ENCODE assay signal across 27 cellular contexts in genomic region chr1:58966917-58967733, GRCh38.
A peak's percentile ranks its signal among the peaks of the same experiment; 100 is the strongest.
DNase-seq lines count a peak whose midpoint lies in the region; ATAC-seq, FAIRE-seq and TF ChIP-seq lines count a peak whose summit lies in the region.
"Had no signal": no experiment of that assay in that cellular context is flagged by ENCODE, and none has a peak within 500 bp of the region (broad histone marks: within the 10 kb centered on the region; RNA-seq: fewer than 3 reads in every experiment).

No MANE protein-coding gene starts in this region.

- WGBS in esophagus squamous epithelium, 2 donors, result 74 to 81% methylated on average over 4 to 5 of the region's 5 CpGs

- peak; percentile 20 for FAIRE-seq in keratinocyte (lab: Jason Lieb, UNC)
- FAIRE-seq: endothelial cell of umbilical vein, GM18507, H54 had no signal

- H3K4me2 ChIP-seq in keratinocyte (ENCODE audit: control insufficient read depth, extremely low read depth, insufficient read depth, low read depth, low read length), result no peak overlapping the region
- H3K4me2 ChIP-seq: PC-9 had no signal

- no peak for TF ChIP-seq CTCF in keratinocyte (optimal IDR thresholded peaks at IDR 0.05 in 1 of 3, IDR thresholded peaks at IDR 0.05 in 1 of 3, conservative IDR thresholded peaks at IDR 0.05 in 1 of 3; ENCODE audit: extremely low read depth in 1 of 3, insufficient read depth in 2 of 3, low read length in 3 of 3)
- TF ChIP-seq CTCF in esophagus squamous epithelium (IDR thresholded peaks at IDR 0.05), result no peak

- no peaks in the 10 kb centered on the region for H3K4me1 ChIP-seq in keratinocyte (ENCODE audit: control insufficient read depth, extremely low read depth, insufficient read depth, low read length)
- H3K4me1 ChIP-seq in esophagus squamous epithelium, result peaks cover 14 to 50% (median 14%) of the 10 kb centered on the region in 3 donors

- H3K9me3 ChIP-seq in keratinocyte (ENCODE audit: control insufficient read depth, low read depth, low read length) (no peaks in the 10 kb centered on the region), esophagus squamous epithelium (no peaks in the 10 kb centered on the region)
- H3K9me3 ChIP-seq: sigmoid colon, suprapubic skin had no signal

- no peak for DNase-seq in activated T-cell treated with anti-CD3 and anti-CD28 coated beads, Interleukin-2, amount 50 U/mL, for 24 hours
- DNase-seq in activated T-cell treated with anti-CD3 and anti-CD28 coated beads, Interleukin-2, amount 50 U/mL, for 48 hours, result no peak
- DNase-seq in NCI-H446 treated with DMSO at 0.1 percent for 48 hours (lab: John Stamatoyannopoulos, UW), result peak; percentile 56
- no peak for DNase-seq in keratinocyte (ENCODE audit: low read depth, low spot score)
- no peak for DNase-seq in stimulated activated naive B cell treated with anti-CD40 and anti-IgM and Interleukin-4, amounts not matched to agents 10 μg/mL and 1 μg/mL and 100 μg/mL, for 72 hours
- DNase-seq in esophagus squamous epithelium (lab: John Stamatoyannopoulos, UW), result no peak
- no peak for DNase-seq in KBM-7
- DNase-seq: ACHN; activated CD4-positive, alpha-beta T cell treated with anti-CD3 and anti-CD28 coated beads, Interleukin-2, amount 50 U/mL, for 4 hours; activated naive CD4-positive, alpha-beta T cell treated with anti-CD3 and anti-CD28 coated beads for 36 hours; aorta; dorsolateral prefrontal cortex; GDM1; head of caudate nucleus; IMR-90; left colon; NCI-H1694; NCI-H774; nephron progenitor cell; PC-9; SIG-M5; sigmoid colon had no signal

- in situ Hi-C loops in KBM-7 (cut with MboI; ENCODE audit: low pct_unique_long_range_greater_than_20kb, low sequenced_read_pairs), result no loop called here

- dilution Hi-C loops in keratinocyte (cut with MboI; ENCODE audit: extremely low pct_ligation_motif_present, low sequenced_read_pairs), result no loop called here

- no peak overlapping the region for H3K27ac ChIP-seq in keratinocyte (ENCODE audit: control insufficient read depth, insufficient read depth, low read length)
- H3K27ac ChIP-seq in esophagus squamous epithelium, result peak overlapping the region in 1 of 4 donors; percentile 89
- H3K27ac ChIP-seq: PC-9, suprapubic skin had no signal

- no peaks in the 10 kb centered on the region for H4K20me1 ChIP-seq in keratinocyte (ENCODE audit: control insufficient read depth, extremely low read depth, insufficient read depth, low read length)

- H3K27me3 Mint-ChIP-seq in activated T-cell treated with anti-CD3 and anti-CD28 coated beads, Interleukin-2, amount 50 U/mL, for 24 hours, result no peaks in the 10 kb centered on the region
- no peaks in the 10 kb centered on the region for H3K27me3 Mint-ChIP-seq in stimulated activated naive B cell treated with anti-CD40 and anti-IgM and Interleukin-4, amounts not matched to agents 10 μg/mL and 1 μg/mL and 100 μg/mL, for 72 hours

- no peaks in the 10 kb centered on the region for H3K36me3 Mint-ChIP-seq in activated T-cell treated with anti-CD3 and anti-CD28 coated beads, Interleukin-2, amount 50 U/mL, for 24 hours (ENCODE audit: low read depth)
- no peaks in the 10 kb centered on the region for H3K36me3 Mint-ChIP-seq in stimulated activated naive B cell treated with anti-CD40 and anti-IgM and Interleukin-4, amounts not matched to agents 10 μg/mL and 1 μg/mL and 100 μg/mL, for 72 hours

- no peak for TF ChIP-seq POLR2A in esophagus squamous epithelium (IDR thresholded peaks at IDR 0.05)

- intact Hi-C loops in esophagus squamous epithelium (cut with DNase I), result no loop called here

- peak overlapping the region; percentile 13 for H3K27ac Mint-ChIP-seq in activated T-cell treated with anti-CD3 and anti-CD28 coated beads, Interleukin-2, amount 50 U/mL, for 24 hours
- H3K27ac Mint-ChIP-seq in stimulated activated naive B cell treated with anti-CD40 and anti-IgM and Interleukin-4, amounts not matched to agents 10 μg/mL and 1 μg/mL and 100 μg/mL, for 72 hours, result peak overlapping the region; percentile 52
- H3K27ac Mint-ChIP-seq: activated naive CD4-positive, alpha-beta T cell treated with anti-CD3 and anti-CD28 coated beads for 36 hours; nephron progenitor cell had no signal

- H3K36me3 ChIP-seq in keratinocyte (ENCODE audit: control insufficient read depth in 2 of 2, extremely low read depth in 1 of 2, insufficient read depth in 2 of 2, low read length in 2 of 2) (no peaks in the 10 kb centered on the region), esophagus squamous epithelium (no peaks in the 10 kb centered on the region)
- H3K36me3 ChIP-seq: sigmoid colon, suprapubic skin had no signal

- no peak overlapping the region for H3K4me3 Mint-ChIP-seq in activated T-cell treated with anti-CD3 and anti-CD28 coated beads, Interleukin-2, amount 50 U/mL, for 24 hours
- H3K4me3 Mint-ChIP-seq in stimulated activated naive B cell treated with anti-CD40 and anti-IgM and Interleukin-4, amounts not matched to agents 10 μg/mL and 1 μg/mL and 100 μg/mL, for 72 hours, result no peak overlapping the region
- H3K4me3 Mint-ChIP-seq: activated naive CD4-positive, alpha-beta T cell treated with anti-CD3 and anti-CD28 coated beads for 36 hours; nephron progenitor cell had no signal

- H3K4me3 ChIP-seq in keratinocyte (ENCODE audit: control insufficient read depth in 2 of 3, extremely low read depth in 1 of 3, insufficient read depth in 2 of 3, low read depth in 1 of 3, low read length in 3 of 3), result no peak overlapping the region
- H3K4me3 ChIP-seq in esophagus squamous epithelium, result no peak overlapping the region
- H3K4me3 ChIP-seq: dorsolateral prefrontal cortex, PC-9, sigmoid colon, suprapubic skin had no signal

- no peaks in the 10 kb centered on the region for H3K9me1 ChIP-seq in keratinocyte (ENCODE audit: control insufficient read depth, extremely low read depth, insufficient read depth, low read length)

- H3K9me3 Mint-ChIP-seq in activated T-cell treated with anti-CD3 and anti-CD28 coated beads, Interleukin-2, amount 50 U/mL, for 24 hours, result no peaks in the 10 kb centered on the region
- no peaks in the 10 kb centered on the region for H3K9me3 Mint-ChIP-seq in stimulated activated naive B cell treated with anti-CD40 and anti-IgM and Interleukin-4, amounts not matched to agents 10 μg/mL and 1 μg/mL and 100 μg/mL, for 72 hours

- H3K27me3 ChIP-seq in keratinocyte (ENCODE audit: control insufficient read depth, extremely low read depth, insufficient read depth, low read length), result no peaks in the 10 kb centered on the region
- H3K27me3 ChIP-seq in esophagus squamous epithelium, result no peaks in the 10 kb centered on the region
- H3K27me3 ChIP-seq: dorsolateral prefrontal cortex, sigmoid colon, suprapubic skin had no signal

- no peak overlapping the region for H2AFZ ChIP-seq in keratinocyte (ENCODE audit: control insufficient read depth, low read length)
- H2AFZ ChIP-seq: PC-9 had no signal

- no peak overlapping the region for H3K9ac ChIP-seq in keratinocyte (ENCODE audit: control insufficient read depth, extremely low read depth, insufficient read depth, low read length)

- ATAC-seq in stimulated activated naive B cell treated with anti-CD40 and anti-IgM and Interleukin-4, amounts not matched to agents 10 μg/mL and 1 μg/mL and 100 μg/mL, for 72 hours (replicated peaks), result no peak
- ATAC-seq in HG02798 (IDR thresholded peaks at IDR 0.05; ENCODE audit: poor library complexity, unreplicated experiment), result no peak
- ATAC-seq: left colon had no signal

- peaks cover 36% of the 10 kb centered on the region for H3K4me1 Mint-ChIP-seq in activated T-cell treated with anti-CD3 and anti-CD28 coated beads, Interleukin-2, amount 50 U/mL, for 24 hours (ENCODE audit: low read depth)
- peaks cover 44 to 76% of the 10 kb centered on the region in 2 donors for H3K4me1 Mint-ChIP-seq in stimulated activated naive B cell treated with anti-CD40 and anti-IgM and Interleukin-4, amounts not matched to agents 10 μg/mL and 1 μg/mL and 100 μg/mL, for 72 hours

- H3K79me2 ChIP-seq in keratinocyte (ENCODE audit: control insufficient read depth, insufficient read depth, low read length), result no peaks in the 10 kb centered on the region
